9 cellular contexts compared by ENCODE assay signal in genomic region chr2:28661589-28662001, GRCh38.
A peak's percentile ranks its signal among the peaks of the same experiment; 100 is the strongest.
DNase-seq lines count a peak whose midpoint lies in the region; ATAC-seq and TF ChIP-seq lines count a peak whose summit lies in the region.
"Had no signal": no experiment of that assay in that cellular context is flagged by ENCODE, and none has a peak within 500 bp of the region (broad histone marks: within the 10 kb centered on the region; RNA-seq: fewer than 3 reads in every experiment).

No MANE protein-coding gene starts in this region.

- DNase-seq in AG08395 (ENCODE audit: low spot score) (peak; percentile 63), fibroblast of gingiva (ENCODE audit: low read depth) (peak; percentile 91), osteoblast (ENCODE audit: insufficient read length, low spot score, missing footprints) (no peak), ecto neural progenitor cell (ENCODE audit: low spot score) (no peak), NCI-H1694 treated with DMSO at 0.1 percent for 48 hours (lab: John Stamatoyannopoulos, UW) (no peak), NOMO-1 treated with DMSO at 0.1 percent for 48 hours (lab: John Stamatoyannopoulos, UW; ENCODE audit: unreplicated experiment) (no peak)
- DNase-seq: NCI-H1105 had no signal

- no peak overlapping the region for H3K4me3 ChIP-seq in osteoblast (ENCODE audit: insufficient read depth, low read length)

- H3K36me3 ChIP-seq in osteoblast (ENCODE audit: insufficient read depth, low read length) = no peaks in the 10 kb centered on the region

- H3K4me2 ChIP-seq in osteoblast (ENCODE audit: insufficient read depth, low read length) = peak overlapping the region; percentile 46

- no peak for ATAC-seq in HG03097 (IDR thresholded peaks at IDR 0.05; ENCODE audit: low FRiP score, unreplicated experiment)

- no peak for TF ChIP-seq CTCF in osteoblast (IDR thresholded peaks at IDR 0.05; ENCODE audit: extremely low read depth, low read depth, low read length)

- no peak overlapping the region for H2AFZ ChIP-seq in osteoblast (ENCODE audit: low read length)

- H3K27me3 ChIP-seq in osteoblast (ENCODE audit: insufficient read depth, low read length) = no peaks in the 10 kb centered on the region

- H3K4me1 ChIP-seq in osteoblast (ENCODE audit: insufficient read depth, low read length) = peaks cover 48% of the 10 kb centered on the region

- no peak overlapping the region for H3K27ac ChIP-seq in osteoblast (ENCODE audit: low read depth, low read length)

- peaks cover 2% of the 10 kb centered on the region for H4K20me1 ChIP-seq in osteoblast (ENCODE audit: insufficient read depth, low read length)

- no peaks in the 10 kb centered on the region for H3K9me3 ChIP-seq in osteoblast (ENCODE audit: low read depth, low read length)

- H3K79me2 ChIP-seq in osteoblast (ENCODE audit: insufficient read depth, low read length) = no peaks in the 10 kb centered on the region

TF ChIP-seq in PFSK-1, 5 proteins besides CTCF, POLR2A, EP300 and RAD21:
- TF ChIP-seq SIN3A (IDR thresholded peaks at IDR 0.05; ENCODE audit: borderline replicate concordance, insufficient read depth, low read length) (0 out of 2 replicates have a peak, but pooled peaks have one; percentile 18), FOXP2 (optimal IDR thresholded peaks at IDR 0.05; ENCODE audit: borderline replicate concordance, extremely low read depth, extremely low read length, insufficient read depth) (peak; percentile 49), TAF1 (IDR thresholded peaks at IDR 0.05; ENCODE audit: borderline replicate concordance, insufficient read depth, low read length) (no peak), POLR2AphosphoS5 (IDR thresholded peaks at IDR 0.05; ENCODE audit: low read depth, low read length) (0 out of 2 replicates have a peak, but pooled peaks have one; percentile 21), REST (IDR thresholded peaks at IDR 0.05; ENCODE audit: insufficient read depth in 1 of 2, low read depth in 2 of 2, low read length in 2 of 2) (peak in 1 of 2 experiments; percentile 59; a peak in 2 of 4 replicates)

Comparison
In these comparisons a context has a peak if more than half of its experiments do, and no peak if none do; other contexts are left out.
1. DNase-seq: peak in AG08395 (single experiment) and fibroblast of gingiva (single experiment); none in osteoblast (single experiment), ecto neural progenitor cell (single experiment), NCI-H1694 treated with DMSO at 0.1 percent for 48 hours (single experiment) and NOMO-1 treated with DMSO at 0.1 percent for 48 hours (single experiment).